ENCODE assay signal across 1 cellular context in genomic region chr1:110425611-110426152, GRCh38.
TF ChIP-seq lines count a peak whose summit lies in the region.

No MANE protein-coding gene starts in this region.

TF ChIP-seq in IMR-90, 13 proteins besides CTCF, POLR2A, EP300 and RAD21:
- TF ChIP-seq, protein P1, sequence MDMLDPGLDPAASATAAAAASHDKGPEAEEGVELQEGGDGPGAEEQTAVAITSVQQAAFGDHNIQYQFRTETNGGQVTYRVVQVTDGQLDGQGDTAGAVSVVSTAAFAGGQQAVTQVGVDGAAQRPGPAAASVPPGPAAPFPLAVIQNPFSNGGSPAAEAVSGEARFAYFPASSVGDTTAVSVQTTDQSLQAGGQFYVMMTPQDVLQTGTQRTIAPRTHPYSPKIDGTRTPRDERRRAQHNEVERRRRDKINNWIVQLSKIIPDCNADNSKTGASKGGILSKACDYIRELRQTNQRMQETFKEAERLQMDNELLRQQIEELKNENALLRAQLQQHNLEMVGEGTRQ (IDR thresholded peaks at IDR 0.05; ENCODE audit: low read depth, low read length): no peak
- no peak for TF ChIP-seq RFX5 (IDR thresholded peaks at IDR 0.05; ENCODE audit: low read depth, low read length)
